In the genomic region with DNA sequence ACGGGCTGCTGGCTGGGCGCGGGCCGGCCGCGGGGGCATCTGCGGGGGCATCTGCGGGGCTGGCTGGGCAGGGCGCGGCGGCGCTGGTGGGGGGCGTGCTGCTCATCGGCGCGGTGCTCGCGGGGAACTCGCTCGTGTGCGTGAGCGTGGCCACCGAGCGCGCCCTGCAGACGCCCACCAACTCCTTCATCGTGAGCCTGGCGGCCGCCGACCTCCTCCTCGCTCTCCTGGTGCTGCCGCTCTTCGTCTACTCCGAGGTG, we compare ENCODE assay signal across 14 cellular contexts. TPM values are rescaled to one million over a fixed set of nuclear protein-coding genes. Genes with fewer than 3 reads are reported as not detected.
A peak's percentile ranks its signal among the peaks of the same experiment; 100 is the strongest.
DNase-seq lines count a peak whose midpoint lies in the region; ATAC-seq and TF ChIP-seq lines count a peak whose summit lies in the region.
"Had no signal": no experiment of that assay in that cellular context is flagged by ENCODE, and none has a peak within 500 bp of the region (broad histone marks: within the 10 kb centered on the region; RNA-seq: fewer than 3 reads in every experiment).

No MANE protein-coding gene starts in this region.

- no peaks in the 10 kb centered on the region for H3K9me3 Mint-ChIP-seq in naive thymus-derived CD4-positive, alpha-beta T cell

- H3K36me3 ChIP-seq in heart left ventricle (peaks cover 0 to 5% (median 0%) of the 10 kb centered on the region in 9 donors), colonic mucosa (no peaks in the 10 kb centered on the region), upper lobe of left lung (peaks cover 0 to 7% (median 0%) of the 10 kb centered on the region in 4 donors)
- no peaks in the 10 kb centered on the region for H3K36me3 ChIP-seq in naive thymus-derived CD4-positive, alpha-beta T cell (ENCODE audit: control insufficient read depth in 2 of 3, insufficient read depth in 3 of 3, low read length in 3 of 3)

- peak overlapping the region in 8 of 12 donors; percentile 18 to 44 (median 35) for H3K4me3 ChIP-seq in heart left ventricle
- H3K4me3 ChIP-seq in colonic mucosa = peak overlapping the region; percentile 7
- H3K4me3 ChIP-seq in naive thymus-derived CD4-positive, alpha-beta T cell (ENCODE audit: low read length) = no peak overlapping the region
- H3K4me3 ChIP-seq in upper lobe of left lung = peak overlapping the region in 3 of 4 donors; percentile 28 to 35 (median 33)

- peaks cover 11 to 36% (median 22%) of the 10 kb centered on the region in 5 donors for H3K27me3 Mint-ChIP-seq in naive thymus-derived CD4-positive, alpha-beta T cell

- no peak for TF ChIP-seq CTCF in heart left ventricle (IDR thresholded peaks at IDR 0.05)
- TF ChIP-seq CTCF in colonic mucosa (IDR thresholded peaks at IDR 0.05) = no peak
- no peak for TF ChIP-seq CTCF in upper lobe of left lung (IDR thresholded peaks at IDR 0.05)

- ATAC-seq in heart left ventricle = no peak
- ATAC-seq in naive thymus-derived CD4-positive, alpha-beta T cell = no peak
- ATAC-seq in upper lobe of left lung (ENCODE audit: low FRiP score in 2 of 2) = no peak
- no peak for ATAC-seq in GM19397 (IDR thresholded peaks at IDR 0.05; ENCODE audit: unreplicated experiment)
- no peak for ATAC-seq in GM21737 (IDR thresholded peaks at IDR 0.05; ENCODE audit: unreplicated experiment)

- peaks cover 7 to 18% (median 13%) of the 10 kb centered on the region in 7 donors for H3K4me1 Mint-ChIP-seq in naive thymus-derived CD4-positive, alpha-beta T cell

- H3K36me3 Mint-ChIP-seq in naive thymus-derived CD4-positive, alpha-beta T cell = peaks cover 0 to 2% (median 0%) of the 10 kb centered on the region in 5 donors

- H3K4me3 Mint-ChIP-seq in naive thymus-derived CD4-positive, alpha-beta T cell = peak overlapping the region in 9 of 10 donors; percentile 20 to 81 (median 41)

- TF ChIP-seq POLR2A in heart left ventricle (IDR thresholded peaks at IDR 0.05) = no peak
- TF ChIP-seq POLR2A in upper lobe of left lung (IDR thresholded peaks at IDR 0.05) = no peak

- H3K27ac ChIP-seq in heart left ventricle (no peak overlapping the region), colonic mucosa (no peak overlapping the region), upper lobe of left lung (no peak overlapping the region)
- H3K27ac ChIP-seq in naive thymus-derived CD4-positive, alpha-beta T cell (ENCODE audit: low read depth, low read length) = no peak overlapping the region
- H3K27ac ChIP-seq: C4-2B had no signal

- no peak overlapping the region for H3K9ac ChIP-seq in colonic mucosa (ENCODE audit: low read depth in 2 of 2, low read length in 2 of 2)

- no peaks in the 10 kb centered on the region for H3K9me3 ChIP-seq in heart left ventricle
- no peaks in the 10 kb centered on the region for H3K9me3 ChIP-seq in colonic mucosa
- no peaks in the 10 kb centered on the region for H3K9me3 ChIP-seq in naive thymus-derived CD4-positive, alpha-beta T cell (ENCODE audit: control insufficient read depth in 2 of 3, low read length in 3 of 3)
- H3K9me3 ChIP-seq in upper lobe of left lung = no peaks in the 10 kb centered on the region

- H3K4me1 ChIP-seq in heart left ventricle = peaks cover 0 to 39% (median 11%) of the 10 kb centered on the region in 12 donors
- H3K4me1 ChIP-seq in colonic mucosa = no peaks in the 10 kb centered on the region
- no peaks in the 10 kb centered on the region for H3K4me1 ChIP-seq in naive thymus-derived CD4-positive, alpha-beta T cell (ENCODE audit: control insufficient read depth in 2 of 2, insufficient read depth in 2 of 2, low read length in 2 of 2)
- H3K4me1 ChIP-seq in upper lobe of left lung = peaks cover 17 to 42% (median 27%) of the 10 kb centered on the region in 4 donors

- TF ChIP-seq EP300 in upper lobe of left lung (IDR thresholded peaks at IDR 0.05) = no peak

- DNase-seq in heart left ventricle = no peak
- no peak for DNase-seq in cardiac septum (ENCODE audit: low spot score)
- no peak for DNase-seq in colonic mucosa
- DNase-seq in naive thymus-derived CD4-positive, alpha-beta T cell = no peak
- DNase-seq in upper lobe of left lung = no peak
- DNase-seq in DMS114 treated with DMSO at 0.1 percent for 48 hours (lab: John Stamatoyannopoulos, UW; ENCODE audit: unreplicated experiment) = no peak
- DNase-seq: activated effector memory CD4-positive, alpha-beta T cell treated with anti-CD3 and anti-CD28 coated beads, Interleukin-2, amount 50 U/mL, for 16 hours; hippocampal formation; NCI-H226; RPMI8226; stimulated activated naive CD4-positive, alpha-beta T cell had no signal

- intact Hi-C loops in heart left ventricle (cut with DNase I) (no loop called here), cardiac septum (cut with DNase I) (no loop called here), colonic mucosa (cut with DNase I) (no loop called here)
- intact Hi-C loops in naive thymus-derived CD4-positive, alpha-beta T cell (cut with micrococcal nuclease) = no loop called here

- 2 to 5% (median 3%) methylated on average over 15 to 34 of the region's 34 CpGs for WGBS in heart left ventricle, 4 donors
- no CpG with 5 or more reads among the region's 34 CpGs for whole genome bisulfite sequencing in upper lobe of left lung, 2 donors

- H3K27ac Mint-ChIP-seq in naive thymus-derived CD4-positive, alpha-beta T cell = no peak overlapping the region

- CTCF ChIA-PET in naive thymus-derived CD4-positive, alpha-beta T cell (lab: Charles Lee) = interaction anchor here (0.6 kb wide), 1 partner anchor 33 kb away, joined by 3 read pairs; no protein-coding TSS in a partner anchor

- H3K27me3 ChIP-seq in heart left ventricle (peaks cover 19 to 50% (median 33%) of the 10 kb centered on the region in 9 donors), colonic mucosa (peaks cover 23% of the 10 kb centered on the region), upper lobe of left lung (peaks cover 0 to 42% (median 21%) of the 10 kb centered on the region in 4 donors)
- peaks cover 6 to 16% of the 10 kb centered on the region in 2 donors for H3K27me3 ChIP-seq in naive thymus-derived CD4-positive, alpha-beta T cell (ENCODE audit: control insufficient read depth in 2 of 2, insufficient read depth in 2 of 2, low read length in 2 of 2)

- POLR2A ChIA-PET in naive thymus-derived CD4-positive, alpha-beta T cell (lab: Charles Lee) = interaction anchor here (0.7 kb wide), 1 partner anchor 112 kb away, joined by 3 read pairs; no protein-coding TSS in a partner anchor

RNA-seq across cellular contexts. Expression of gene DRD4, which starts 0.2 kb away (rescaled TPM):
- total RNA-seq in heart left ventricle (1 to 10 TPM in 1 of 9 donors, under 1 TPM in 5, not detected in 3; 0.20 to 1.0 (median 0.48) TPM), cardiac septum (0.81 TPM), colonic mucosa (under 1 TPM; 0.69 to 0.79 TPM), upper lobe of left lung (1 to 10 TPM in 3 of 6 donors, under 1 TPM in 1, not detected in 2; 0.54 to 4.2 (median 1.5) TPM)
- polyA plus RNA-seq in heart left ventricle = under 1 TPM in 1 of 2 donors, not detected in 1; 0.07 TPM
- 1 to 10 TPM in 2 of 5 experiments, under 1 TPM in 3; 0.27 to 1.9 (median 0.75) TPM for total RNA-seq in naive thymus-derived CD4-positive, alpha-beta T cell
- not detected for polyA plus RNA-seq in naive thymus-derived CD4-positive, alpha-beta T cell

RNA-seq across cellular contexts. Expression of gene SCT, which starts 10.3 kb away (rescaled TPM):
- total RNA-seq in heart left ventricle (under 1 TPM in 1 of 9 donors, not detected in 8; 0.81 TPM), cardiac septum (not detected), colonic mucosa (1 to 10 TPM; 1.1 to 3.2 TPM), upper lobe of left lung (under 1 TPM in 1 of 6 donors, not detected in 5; 0.72 TPM)
- not detected for polyA plus RNA-seq in heart left ventricle
- total RNA-seq in naive thymus-derived CD4-positive, alpha-beta T cell = not detected
- polyA plus RNA-seq in naive thymus-derived CD4-positive, alpha-beta T cell = not detected

RNA-seq across cellular contexts. Expression of gene CDHR5, which starts 12.5 kb away (rescaled TPM):
- total RNA-seq in heart left ventricle = not detected
- under 1 TPM in 1 of 2 donors, not detected in 1; 0.07 TPM for polyA plus RNA-seq in heart left ventricle
- not detected for total RNA-seq in cardiac septum
- 100 to 1,000 TPM; 140 to 310 TPM for total RNA-seq in colonic mucosa
- not detected for total RNA-seq in naive thymus-derived CD4-positive, alpha-beta T cell
- polyA plus RNA-seq in naive thymus-derived CD4-positive, alpha-beta T cell = not detected
- under 1 TPM in 1 of 6 donors, not detected in 5; 0.40 TPM for total RNA-seq in upper lobe of left lung

RNA-seq across cellular contexts. Expression of gene IRF7, which starts 21.5 kb away (rescaled TPM):
- total RNA-seq in heart left ventricle = 10 to 100 TPM in 7 of 9 donors, 1 to 10 TPM in 2; 5.5 to 30.6 (median 14.9) TPM
- polyA plus RNA-seq in heart left ventricle = 10 to 100 TPM in 1 of 2 donors, 1 to 10 TPM in 1; 9.5 to 21.1 TPM
- 9.7 TPM for total RNA-seq in cardiac septum
- total RNA-seq in colonic mucosa = 10 to 100 TPM; 22.1 to 25.6 TPM
- total RNA-seq in naive thymus-derived CD4-positive, alpha-beta T cell = 100 to 1,000 TPM in 1 of 5 experiments, 10 to 100 TPM in 4; 57.0 to 134 (median 64.6) TPM
- polyA plus RNA-seq in naive thymus-derived CD4-positive, alpha-beta T cell = 10 to 100 TPM; 25.9 to 50.0 TPM
- 100 to 1,000 TPM in 2 of 6 donors, 10 to 100 TPM in 4; 32.6 to 123 (median 56.2) TPM for total RNA-seq in upper lobe of left lung

RNA-seq across cellular contexts. Expression of gene DEAF1, which starts 57.8 kb away (rescaled TPM):
- 10 to 100 TPM; 11.8 to 25.6 (median 15.1) TPM for total RNA-seq in heart left ventricle
- polyA plus RNA-seq in heart left ventricle = 10 to 100 TPM; 14.3 to 17.8 TPM
- total RNA-seq in cardiac septum = 21.3 TPM
- total RNA-seq in colonic mucosa = 10 to 100 TPM; 21.7 to 25.8 TPM
- 100 to 1,000 TPM in 1 of 5 experiments, 10 to 100 TPM in 4; 44.5 to 117 (median 54.2) TPM for total RNA-seq in naive thymus-derived CD4-positive, alpha-beta T cell
- polyA plus RNA-seq in naive thymus-derived CD4-positive, alpha-beta T cell = 10 to 100 TPM; 33.0 to 71.8 TPM
- total RNA-seq in upper lobe of left lung = 10 to 100 TPM; 23.9 to 87.3 (median 35.6) TPM

Comparison
In these comparisons a context has a peak if more than half of its experiments do, and no peak if none do; other contexts are left out.
1. RNA of gene CDHR5, which starts 12.5 kb away (total RNA-seq): 140 to 310 TPM in colonic mucosa; not detected in naive thymus-derived CD4-positive, alpha-beta T cell, not detected in heart left ventricle, not detected in cardiac septum (single experiment) and 0.40 TPM in upper lobe of left lung; every median in the first group is over 100 times any median in the second.